In genomic region chr15:94367726-94368535, GRCh38 we compare ENCODE assay signal across 1 cellular context.
TF ChIP-seq lines count a peak whose summit lies in the region.

No MANE protein-coding gene starts in this region.

TF ChIP-seq in GM23338, 12 proteins besides CTCF, POLR2A, EP300 and RAD21 (continued from another document):
- TF ChIP-seq, protein P1, sequence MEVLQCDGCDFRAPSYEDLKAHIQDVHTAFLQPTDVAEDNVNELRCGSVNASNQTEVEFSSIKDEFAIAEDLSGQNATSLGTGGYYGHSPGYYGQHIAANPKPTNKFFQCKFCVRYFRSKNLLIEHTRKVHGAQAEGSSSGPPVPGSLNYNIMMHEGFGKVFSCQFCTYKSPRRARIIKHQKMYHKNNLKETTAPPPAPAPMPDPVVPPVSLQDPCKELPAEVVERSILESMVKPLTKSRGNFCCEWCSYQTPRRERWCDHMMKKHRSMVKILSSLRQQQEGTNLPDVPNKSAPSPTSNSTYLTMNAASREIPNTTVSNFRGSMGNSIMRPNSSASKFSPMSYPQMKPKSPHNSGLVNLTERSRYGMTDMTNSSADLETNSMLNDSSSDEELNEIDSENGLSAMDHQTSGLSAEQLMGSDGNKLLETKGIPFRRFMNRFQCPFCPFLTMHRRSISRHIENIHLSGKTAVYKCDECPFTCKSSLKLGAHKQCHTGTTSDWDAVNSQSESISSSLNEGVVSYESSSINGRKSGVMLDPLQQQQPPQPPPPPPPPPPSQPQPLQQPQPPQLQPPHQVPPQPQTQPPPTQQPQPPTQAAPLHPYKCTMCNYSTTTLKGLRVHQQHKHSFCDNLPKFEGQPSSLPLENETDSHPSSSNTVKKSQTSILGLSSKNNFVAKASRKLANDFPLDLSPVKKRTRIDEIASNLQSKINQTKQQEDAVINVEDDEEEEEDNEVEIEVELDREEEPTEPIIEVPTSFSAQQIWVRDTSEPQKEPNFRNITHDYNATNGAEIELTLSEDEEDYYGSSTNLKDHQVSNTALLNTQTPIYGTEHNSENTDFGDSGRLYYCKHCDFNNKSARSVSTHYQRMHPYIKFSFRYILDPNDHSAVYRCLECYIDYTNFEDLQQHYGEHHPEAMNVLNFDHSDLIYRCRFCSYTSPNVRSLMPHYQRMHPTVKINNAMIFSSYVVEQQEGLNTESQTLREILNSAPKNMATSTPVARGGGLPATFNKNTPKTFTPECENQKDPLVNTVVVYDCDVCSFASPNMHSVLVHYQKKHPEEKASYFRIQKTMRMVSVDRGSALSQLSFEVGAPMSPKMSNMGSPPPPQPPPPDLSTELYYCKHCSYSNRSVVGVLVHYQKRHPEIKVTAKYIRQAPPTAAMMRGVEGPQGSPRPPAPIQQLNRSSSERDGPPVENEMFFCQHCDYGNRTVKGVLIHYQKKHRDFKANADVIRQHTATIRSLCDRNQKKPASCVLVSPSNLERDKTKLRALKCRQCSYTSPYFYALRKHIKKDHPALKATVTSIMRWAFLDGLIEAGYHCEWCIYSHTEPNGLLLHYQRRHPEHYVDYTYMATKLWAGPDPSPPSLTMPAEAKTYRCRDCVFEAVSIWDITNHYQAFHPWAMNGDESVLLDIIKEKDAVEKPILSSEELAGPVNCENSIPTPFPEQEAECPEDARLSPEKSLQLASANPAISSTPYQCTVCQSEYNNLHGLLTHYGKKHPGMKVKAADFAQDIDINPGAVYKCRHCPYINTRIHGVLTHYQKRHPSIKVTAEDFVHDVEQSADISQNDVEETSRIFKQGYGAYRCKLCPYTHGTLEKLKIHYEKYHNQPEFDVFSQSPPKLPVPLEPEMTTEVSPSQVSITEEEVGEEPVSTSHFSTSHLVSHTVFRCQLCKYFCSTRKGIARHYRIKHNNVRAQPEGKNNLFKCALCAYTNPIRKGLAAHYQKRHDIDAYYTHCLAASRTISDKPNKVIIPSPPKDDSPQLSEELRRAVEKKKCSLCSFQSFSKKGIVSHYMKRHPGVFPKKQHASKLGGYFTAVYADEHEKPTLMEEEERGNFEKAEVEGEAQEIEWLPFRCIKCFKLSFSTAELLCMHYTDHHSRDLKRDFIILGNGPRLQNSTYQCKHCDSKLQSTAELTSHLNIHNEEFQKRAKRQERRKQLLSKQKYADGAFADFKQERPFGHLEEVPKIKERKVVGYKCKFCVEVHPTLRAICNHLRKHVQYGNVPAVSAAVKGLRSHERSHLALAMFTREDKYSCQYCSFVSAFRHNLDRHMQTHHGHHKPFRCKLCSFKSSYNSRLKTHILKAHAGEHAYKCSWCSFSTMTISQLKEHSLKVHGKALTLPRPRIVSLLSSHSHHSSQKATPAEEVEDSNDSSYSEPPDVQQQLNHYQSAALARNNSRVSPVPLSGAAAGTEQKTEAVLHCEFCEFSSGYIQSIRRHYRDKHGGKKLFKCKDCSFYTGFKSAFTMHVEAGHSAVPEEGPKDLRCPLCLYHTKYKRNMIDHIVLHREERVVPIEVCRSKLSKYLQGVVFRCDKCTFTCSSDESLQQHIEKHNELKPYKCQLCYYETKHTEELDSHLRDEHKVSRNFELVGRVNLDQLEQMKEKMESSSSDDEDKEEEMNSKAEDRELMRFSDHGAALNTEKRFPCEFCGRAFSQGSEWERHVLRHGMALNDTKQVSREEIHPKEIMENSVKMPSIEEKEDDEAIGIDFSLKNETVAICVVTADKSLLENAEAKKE (CRISPR knock-in tag; IDR thresholded peaks at IDR 0.05): no peak
